In the genomic region with DNA sequence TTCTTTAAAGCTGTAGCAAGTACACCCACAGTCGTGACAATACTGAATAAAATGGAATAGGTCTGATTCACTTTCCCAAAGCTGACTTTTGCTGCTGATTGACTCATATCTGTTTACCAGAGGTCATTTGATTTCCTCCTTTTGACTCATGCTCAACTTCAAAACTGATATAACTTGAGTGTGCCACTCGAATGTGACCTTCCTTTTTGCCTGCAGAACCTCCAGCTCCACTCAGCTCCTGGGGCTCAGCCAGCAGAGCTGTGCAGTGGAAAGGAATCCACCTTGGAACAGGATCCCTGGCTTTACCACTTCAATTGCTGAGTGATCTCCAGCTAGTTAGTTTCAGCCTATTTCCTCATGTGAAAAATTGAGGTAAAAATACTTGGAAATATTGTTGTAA, we compare ENCODE assay signal across 9 cellular contexts.
DNase-seq lines count a peak whose midpoint lies in the region; ATAC-seq, FAIRE-seq and TF ChIP-seq lines count a peak whose summit lies in the region.
"Had no signal": no experiment of that assay in that cellular context is flagged by ENCODE, and none has a peak within 500 bp of the region (broad histone marks: within the 10 kb centered on the region; RNA-seq: fewer than 3 reads in every experiment).

No MANE protein-coding gene starts in this region.

- H3K4me3 ChIP-seq in cardiac fibroblast (replicated peaks in 1 of 2; ENCODE audit: low read depth in 2 of 2, low read length in 2 of 2) (no peak overlapping the region), small intestine (ENCODE audit: low read depth in 1 of 2, low read length in 2 of 2) (no peak overlapping the region)

- H3K9me3 ChIP-seq in small intestine (ENCODE audit: control insufficient read depth, low read depth) = no peaks in the 10 kb centered on the region

- WGBS in small intestine, 3 donors = 21 to 39% (median 26%) methylated on average over 2 of the region's 2 CpGs

- peak overlapping the region; percentile 44 to 50 for H3K27ac ChIP-seq in small intestine (ENCODE audit: low read depth in 1 of 2, low read length in 1 of 2)
- H3K27ac ChIP-seq: HL-60 had no signal

- H3K4me1 ChIP-seq in small intestine (ENCODE audit: control insufficient read depth in 2 of 2, insufficient read depth in 1 of 2, low read depth in 1 of 2, low read length in 1 of 2) = peaks cover 11 to 15% of the 10 kb centered on the region in 2 donors

- no peak for FAIRE-seq in small intestine (lab: Jason Lieb, UNC)

- no peaks in the 10 kb centered on the region for H3K36me3 ChIP-seq in small intestine (ENCODE audit: control insufficient read depth in 2 of 2, insufficient read depth in 2 of 2, low read length in 2 of 2)

- ATAC-seq in GM19452 (IDR thresholded peaks at IDR 0.05; ENCODE audit: unreplicated experiment) = peak; percentile 59
- peak; percentile 65 for ATAC-seq in HG03565 (IDR thresholded peaks at IDR 0.05; ENCODE audit: unreplicated experiment)

- DNase-seq in DMS53 treated with DMSO at 0.1 percent for 48 hours (lab: John Stamatoyannopoulos, UW; ENCODE audit: unreplicated experiment) = peak; percentile 81
- peak; percentile 66 to 83 for DNase-seq in cardiac fibroblast (ENCODE audit: low read depth in 2 of 2)
- peak; percentile 81 for DNase-seq in small intestine
- no peak for DNase-seq in epidermal melanocyte (ENCODE audit: insufficient read length, low spot score)
- DNase-seq in NCI-H2227 treated with DMSO at 0.1 percent for 48 hours (lab: John Stamatoyannopoulos, UW) = no peak
- no peak for DNase-seq in DMS 273 treated with DMSO at 0.1 percent for 48 hours (lab: John Stamatoyannopoulos, UW)

- no peaks in the 10 kb centered on the region for H3K27me3 ChIP-seq in small intestine (ENCODE audit: control insufficient read depth in 2 of 2, insufficient read depth in 2 of 2, low read length in 2 of 2)

- no peak for TF ChIP-seq CTCF in cardiac fibroblast (IDR thresholded peaks at IDR 0.05; ENCODE audit: low read depth, low read length)

Comparison
In these comparisons a context has a peak if more than half of its experiments do, and no peak if none do; other contexts are left out.
1. DNase-seq: peak in DMS53 treated with DMSO at 0.1 percent for 48 hours (single experiment), cardiac fibroblast (2 of 2) and small intestine (single experiment); none in epidermal melanocyte (single experiment), NCI-H2227 treated with DMSO at 0.1 percent for 48 hours (single experiment) and DMS 273 treated with DMSO at 0.1 percent for 48 hours (single experiment).